ENCODE assay signal across 8 cellular contexts in genomic region chr6:18155273-18155863, GRCh38.
DNase-seq lines count a peak whose midpoint lies in the region; ATAC-seq and TF ChIP-seq lines count a peak whose summit lies in the region.

Gene KDM1B (plus strand): TSS chr6:18155422. CDS start chr6:18159896, 4,474 bp downstream.

- H3K4me3 ChIP-seq in AG09309 (ENCODE audit: control insufficient read depth, low read depth, low read length) (peak within 1 kb of the TSS; percentile 96), coronary artery (peak within 1 kb of the TSS; percentile 97)

- H3K27ac ChIP-seq in coronary artery = peak within 1 kb of the TSS; percentile 80 to 94

- TF ChIP-seq CTCF in AG09309 (IDR thresholded peaks at IDR 0.05; ENCODE audit: control insufficient read depth, insufficient read depth, low read depth, low read length, missing control alignments) = no peak
- no peak for TF ChIP-seq CTCF in coronary artery (IDR thresholded peaks at IDR 0.05)

- DNase-seq in AG09309 (ENCODE audit: low read depth) (peak; percentile 91), NCI-H345 (lab: John Stamatoyannopoulos, UW) (peak; percentile 98), coronary artery (ENCODE audit: low spot score) (no peak), left kidney (ENCODE audit: low read depth, low spot score) (peak; percentile 99)
- DNase-seq in activated CD4-positive, alpha-beta T cell treated with anti-CD3 and anti-CD28 coated beads for 24 hours (ENCODE audit: low read depth in 2 of 2) = peak; percentile 92 to 97
- DNase-seq in stimulated activated CD4-positive, alpha-beta T cell treated with anti-CD3 and anti-CD28 coated beads, Interleukin-1b, Interleukin-23, amount 100 ng/mL, for 48 hours = peak; percentile 99

- ATAC-seq in GM18907 (IDR thresholded peaks at IDR 0.05; ENCODE audit: unreplicated experiment) (peak; percentile 91), HG03139 (IDR thresholded peaks at IDR 0.05; ENCODE audit: unreplicated experiment) (peak; percentile 86)
